28 cellular contexts compared by ENCODE assay signal in genomic region chr6:141969201-141969600, GRCh38.
DNase-seq lines count a peak whose midpoint lies in the region; ATAC-seq and TF ChIP-seq lines count a peak whose summit lies in the region.
"Had no signal": no experiment of that assay in that cellular context is flagged by ENCODE, and none has a peak within 500 bp of the region (broad histone marks: within the 10 kb centered on the region; RNA-seq: fewer than 3 reads in every experiment).

No MANE protein-coding gene starts in this region.

- H3K4me1 ChIP-seq in right lobe of liver, result peaks cover 0 to 12% (median 4%) of the 10 kb centered on the region in 4 donors
- H3K4me1 ChIP-seq: prostate gland had no signal

- H3K36me3 Mint-ChIP-seq in T-cell, result no peaks in the 10 kb centered on the region
- H3K36me3 Mint-ChIP-seq: activated CD4-positive, alpha-beta memory T cell treated with anti-CD3 and anti-CD28 coated beads for 36 hours; activated naive CD4-positive, alpha-beta T cell treated with anti-CD3 and anti-CD28 coated beads, Interleukin-2, amount 50 U/mL, for 72 hours; naive thymus-derived CD4-positive, alpha-beta T cell had no signal

- POLR2A ChIA-PET in RWPE1 (lab: Yijun Ruan, JAX; ENCODE audit: low non-redundant PET) (no interaction called here), T-cell (lab: Charles Lee) (no interaction called here)

- no peak for ATAC-seq in right lobe of liver
- no peak for ATAC-seq in T-cell (replicated peaks in 1 of 4)
- ATAC-seq in GM18858 (IDR thresholded peaks at IDR 0.05; ENCODE audit: unreplicated experiment), result no peak
- ATAC-seq: activated CD4-positive, CD25-positive, alpha-beta regulatory T cell treated with anti-CD3 and anti-CD28 coated beads, Interleukin-2, amount 50 U/mL, for 24 hours; activated naive CD4-positive, alpha-beta T cell treated with anti-CD3 and anti-CD28 coated beads, Interleukin-2, amount 50 U/mL, for 72 hours; activated T-helper 17 cell treated with anti-CD3 and anti-CD28 coated beads, Interleukin-2, amount 50 U/mL, for 72 hours; GM12878; GM23338; naive thymus-derived CD4-positive, alpha-beta T cell had no signal

- H3K27ac ChIP-seq in RWPE1 (no peak overlapping the region), right lobe of liver (peak overlapping the region in 2 of 3 donors; percentile 63 to 78)
- H3K27ac ChIP-seq: C4-2B, prostate gland had no signal

- TF ChIP-seq CTCF in RWPE1 (conservative IDR thresholded peaks at IDR 0.05; ENCODE audit: low read depth) (no peak), cardiac fibroblast (IDR thresholded peaks at IDR 0.05; ENCODE audit: low read depth, low read length) (no peak), right lobe of liver (IDR thresholded peaks at IDR 0.05) (no peak)

- CTCF ChIA-PET in RWPE1 (lab: Yijun Ruan, JAX), result no interaction called here
- CTCF ChIA-PET in T-cell (lab: Charles Lee), result no interaction called here

- DNase-seq in HT1080 (ENCODE audit: low read depth), result peak; percentile 77
- DNase-seq in RWPE1 (ENCODE audit: low spot score), result peak; percentile 50
- peak; percentile 37 to 55 for DNase-seq in cardiac fibroblast (ENCODE audit: low read depth in 2 of 2)
- no peak for DNase-seq in right lobe of liver
- DNase-seq in EL, result no peak
- no peak for DNase-seq in T-cell
- DNase-seq: activated CD4-positive, alpha-beta memory T cell treated with anti-CD3 and anti-CD28 coated beads for 36 hours; activated CD8-positive, alpha-beta memory T cell treated with anti-CD3 and anti-CD28 coated beads, Interleukin-2, amount 50 U/mL, for 4 hours; aorta; glutamatergic neuron; IMR-90; kidney; midbrain; naive thymus-derived CD4-positive, alpha-beta T cell; NCI-H1105 treated with DMSO at 0.1 percent for 48 hours; NCI-H2081 treated with DMSO at 0.1 percent for 48 hours; Right ventricle myocardium superior; stimulated activated CD4-positive, alpha-beta T cell treated with anti-CD3 and anti-CD28 coated beads, Interleukin-15, amount 100 ng/mL, for 24 hours; stimulated activated naive CD4-positive, alpha-beta T cell had no signal

- no peak overlapping the region for H3K4me3 Mint-ChIP-seq in T-cell
- H3K4me3 Mint-ChIP-seq: activated CD4-positive, alpha-beta memory T cell treated with anti-CD3 and anti-CD28 coated beads for 36 hours; activated T-helper 17 cell treated with anti-CD3 and anti-CD28 coated beads, Interleukin-2, amount 50 U/mL, for 72 hours; central memory CD8-positive, alpha-beta T cell; GM23338; naive thymus-derived CD4-positive, alpha-beta T cell had no signal

- H3K4me1 Mint-ChIP-seq in T-cell, result no peaks in the 10 kb centered on the region
- H3K4me1 Mint-ChIP-seq: central memory CD8-positive, alpha-beta T cell; GM23338; naive thymus-derived CD4-positive, alpha-beta T cell had no signal

- 84% methylated on average over 7 of the region's 7 CpGs for WGBS in right lobe of liver (ENCODE audit: insufficient coverage, low coverage, low lambda C conversion rate, missing lambda C conversion rate)

- H3K36me3 ChIP-seq in right lobe of liver, result no peaks in the 10 kb centered on the region
- H3K36me3 ChIP-seq: prostate gland had no signal

- H3K4me3 ChIP-seq in cardiac fibroblast (replicated peaks in 1 of 2; ENCODE audit: low read depth in 2 of 2, low read length in 2 of 2) (no peak overlapping the region), right lobe of liver (no peak overlapping the region)
- H3K4me3 ChIP-seq: GM12878, GM23338, prostate gland had no signal

- no peak overlapping the region for H3K27ac Mint-ChIP-seq in T-cell
- H3K27ac Mint-ChIP-seq: activated CD4-positive, alpha-beta memory T cell treated with anti-CD3 and anti-CD28 coated beads for 36 hours; activated naive CD4-positive, alpha-beta T cell treated with anti-CD3 and anti-CD28 coated beads, Interleukin-2, amount 50 U/mL, for 72 hours; activated T-helper 17 cell treated with anti-CD3 and anti-CD28 coated beads, Interleukin-2, amount 50 U/mL, for 72 hours; GM23338; naive thymus-derived CD4-positive, alpha-beta T cell had no signal

- intact Hi-C loops in right lobe of liver (cut with DNase I), result no loop called here

- H3K27me3 Mint-ChIP-seq in T-cell, result peaks cover 0 to 4% of the 10 kb centered on the region in 2 donors
- H3K27me3 Mint-ChIP-seq: activated CD4-positive, alpha-beta memory T cell treated with anti-CD3 and anti-CD28 coated beads for 36 hours; activated T-helper 17 cell treated with anti-CD3 and anti-CD28 coated beads, Interleukin-2, amount 50 U/mL, for 72 hours; central memory CD8-positive, alpha-beta T cell had no signal

- H3K9me3 ChIP-seq in right lobe of liver, result no peaks in the 10 kb centered on the region
- H3K9me3 ChIP-seq: prostate gland had no signal

- no peaks in the 10 kb centered on the region for H3K27me3 ChIP-seq in right lobe of liver

- no peak for TF ChIP-seq POLR2A in right lobe of liver (IDR thresholded peaks at IDR 0.05)

- H3K9me3 Mint-ChIP-seq in T-cell, result no peaks in the 10 kb centered on the region
- H3K9me3 Mint-ChIP-seq: activated CD4-positive, alpha-beta memory T cell treated with anti-CD3 and anti-CD28 coated beads for 36 hours; activated naive CD4-positive, alpha-beta T cell treated with anti-CD3 and anti-CD28 coated beads, Interleukin-2, amount 50 U/mL, for 72 hours; activated T-helper 17 cell treated with anti-CD3 and anti-CD28 coated beads, Interleukin-2, amount 50 U/mL, for 72 hours; central memory CD8-positive, alpha-beta T cell had no signal

Comparison
In these comparisons a context has a peak if more than half of its experiments do, and no peak if none do; other contexts are left out.
1. DNase-seq: peak in HT1080 (single experiment), RWPE1 (single experiment) and cardiac fibroblast (2 of 2); none in right lobe of liver (0 of 3), EL (single experiment) and T-cell (0 of 34).